9 cellular contexts compared by ENCODE assay signal in the genomic region with DNA sequence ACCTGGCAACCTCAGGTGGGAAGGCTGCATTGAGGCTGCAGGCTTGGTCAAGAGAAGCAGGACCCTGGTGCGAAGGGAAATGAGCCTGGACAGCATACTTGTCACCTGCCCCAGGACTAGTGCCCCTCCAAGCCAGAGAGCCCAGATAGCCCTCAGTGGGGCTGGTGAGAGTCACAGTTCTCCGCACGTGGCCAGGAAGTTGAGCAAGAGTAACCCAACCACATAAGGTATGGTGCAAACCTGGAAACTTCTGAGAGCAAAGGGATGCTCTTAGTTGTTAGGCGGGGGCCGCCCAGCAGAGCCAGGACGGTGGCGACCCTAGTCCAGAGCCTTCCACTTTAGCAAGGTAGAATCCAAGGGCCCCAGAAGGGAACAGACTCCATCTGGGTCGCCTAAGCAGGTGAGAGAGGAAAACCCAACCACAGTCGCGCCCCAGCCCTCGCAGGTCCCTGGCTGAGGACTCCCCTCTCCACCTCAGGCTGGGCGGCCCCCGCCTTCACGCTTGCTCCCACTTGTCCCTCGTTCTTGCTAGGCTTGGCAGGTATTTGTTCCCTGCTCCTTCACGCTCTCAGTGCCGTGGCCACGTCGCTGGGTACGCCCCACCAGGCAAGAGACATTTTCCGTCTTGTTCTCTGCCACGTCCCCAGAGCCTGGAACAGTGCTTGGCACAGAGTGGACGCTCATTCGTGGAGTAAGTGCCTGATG. TPM values are rescaled to one million over a fixed set of nuclear protein-coding genes. Genes with fewer than 3 reads are reported as not detected.
DNase-seq lines count a peak whose midpoint lies in the region; ATAC-seq and TF ChIP-seq lines count a peak whose summit lies in the region.
"Had no signal": no experiment of that assay in that cellular context is flagged by ENCODE, and none has a peak within 500 bp of the region (broad histone marks: within the 10 kb centered on the region; RNA-seq: fewer than 3 reads in every experiment).

No MANE protein-coding gene starts in this region.

- ATAC-seq in activated naive CD8-positive, alpha-beta T cell treated with anti-CD3 and anti-CD28 coated beads, Interleukin-2, amount 50 U/mL, for 24 hours: no peak
- no peak for ATAC-seq in central memory CD8-positive, alpha-beta T cell (replicated peaks; ENCODE audit: extremely low read depth, poor library complexity, severe bottlenecking)
- ATAC-seq in GM19455 (IDR thresholded peaks at IDR 0.05; ENCODE audit: unreplicated experiment): no peak

- H3K4me1 ChIP-seq in mucosa of rectum (ENCODE audit: control insufficient read depth in 2 of 2, insufficient read depth in 2 of 2, low read length in 2 of 2): peaks cover 28 to 34% of the 10 kb centered on the region in 2 donors

- no peak for DNase-seq in activated naive CD8-positive, alpha-beta T cell treated with anti-CD3 and anti-CD28 coated beads, Interleukin-2, amount 50 U/mL, for 24 hours
- DNase-seq in central memory CD8-positive, alpha-beta T cell (ENCODE audit: low spot score in 2 of 2): no peak
- peak; percentile 71 for DNase-seq in type B pancreatic cell (ENCODE audit: extremely low spot score, unreplicated experiment)
- no peak for DNase-seq in middle frontal gyrus (ENCODE audit: extremely low spot score, low spot score)
- DNase-seq in MV-4-11 (lab: John Stamatoyannopoulos, UW): no peak

- H3K36me3 Mint-ChIP-seq in activated naive CD8-positive, alpha-beta T cell: no peaks in the 10 kb centered on the region
- peaks cover 5% of the 10 kb centered on the region for H3K36me3 Mint-ChIP-seq in activated naive CD8-positive, alpha-beta T cell treated with anti-CD3 and anti-CD28 coated beads, Interleukin-2, amount 50 U/mL, for 24 hours (ENCODE audit: low read depth)
- H3K36me3 Mint-ChIP-seq in central memory CD8-positive, alpha-beta T cell (ENCODE audit: insufficient read depth): peaks cover 22% of the 10 kb centered on the region
- peaks cover 6% of the 10 kb centered on the region for H3K36me3 Mint-ChIP-seq in type B pancreatic cell

- no peaks in the 10 kb centered on the region for H3K27me3 Mint-ChIP-seq in activated naive CD8-positive, alpha-beta T cell
- no peaks in the 10 kb centered on the region for H3K27me3 Mint-ChIP-seq in activated naive CD8-positive, alpha-beta T cell treated with anti-CD3 and anti-CD28 coated beads, Interleukin-2, amount 50 U/mL, for 24 hours
- H3K27me3 Mint-ChIP-seq in central memory CD8-positive, alpha-beta T cell: no peaks in the 10 kb centered on the region
- no peaks in the 10 kb centered on the region for H3K27me3 Mint-ChIP-seq in type B pancreatic cell

- H3K4me3 Mint-ChIP-seq in activated naive CD8-positive, alpha-beta T cell: peak overlapping the region; percentile 99
- no peak overlapping the region for H3K4me3 Mint-ChIP-seq in activated naive CD8-positive, alpha-beta T cell treated with anti-CD3 and anti-CD28 coated beads, Interleukin-2, amount 50 U/mL, for 24 hours
- peak overlapping the region; percentile 100 for H3K4me3 Mint-ChIP-seq in central memory CD8-positive, alpha-beta T cell
- peak overlapping the region; percentile 98 for H3K4me3 Mint-ChIP-seq in type B pancreatic cell

- H3K27ac Mint-ChIP-seq in activated naive CD8-positive, alpha-beta T cell: peak overlapping the region; percentile 90
- H3K27ac Mint-ChIP-seq in activated naive CD8-positive, alpha-beta T cell treated with anti-CD3 and anti-CD28 coated beads, Interleukin-2, amount 50 U/mL, for 24 hours: no peak overlapping the region
- peak overlapping the region; percentile 99 for H3K27ac Mint-ChIP-seq in central memory CD8-positive, alpha-beta T cell (ENCODE audit: low read depth)
- H3K27ac Mint-ChIP-seq in type B pancreatic cell: peak overlapping the region; percentile 98

- H3K9ac ChIP-seq in mucosa of rectum (ENCODE audit: low read depth in 1 of 2, low read length in 2 of 2): peak overlapping the region; percentile 68 to 82

- H3K27me3 ChIP-seq in mucosa of rectum (ENCODE audit: control insufficient read depth in 2 of 2, insufficient read depth in 2 of 2, low read length in 2 of 2): no peaks in the 10 kb centered on the region
- H3K27me3 ChIP-seq: SJSA1 had no signal

- H3K4me3 ChIP-seq in mucosa of rectum (ENCODE audit: low read length in 2 of 2): peak overlapping the region in 1 of 2 donors; percentile 72

- TF ChIP-seq CTCF in type B pancreatic cell (conservative IDR thresholded peaks at IDR 0.05): no peak

- H3K27ac ChIP-seq in mucosa of rectum (ENCODE audit: low read depth in 2 of 2, low read length in 2 of 2): peak overlapping the region; percentile 16 to 35
- H3K27ac ChIP-seq: SJSA1 had no signal

- no peaks in the 10 kb centered on the region for H3K9me3 ChIP-seq in mucosa of rectum (ENCODE audit: control insufficient read depth in 2 of 2, low read length in 2 of 2)
- H3K9me3 ChIP-seq: SJSA1 had no signal

- H3K36me3 ChIP-seq in mucosa of rectum (ENCODE audit: control insufficient read depth in 2 of 2, insufficient read depth in 2 of 2, low read length in 2 of 2): peaks cover 0 to 10% of the 10 kb centered on the region in 2 donors

- H3K9me3 Mint-ChIP-seq in activated naive CD8-positive, alpha-beta T cell (ENCODE audit: low read depth): no peaks in the 10 kb centered on the region
- no peaks in the 10 kb centered on the region for H3K9me3 Mint-ChIP-seq in activated naive CD8-positive, alpha-beta T cell treated with anti-CD3 and anti-CD28 coated beads, Interleukin-2, amount 50 U/mL, for 24 hours
- no peaks in the 10 kb centered on the region for H3K9me3 Mint-ChIP-seq in central memory CD8-positive, alpha-beta T cell
- no peaks in the 10 kb centered on the region for H3K9me3 Mint-ChIP-seq in type B pancreatic cell

- H3K4me1 Mint-ChIP-seq in activated naive CD8-positive, alpha-beta T cell (ENCODE audit: low read depth): peaks cover 33% of the 10 kb centered on the region
- H3K4me1 Mint-ChIP-seq in activated naive CD8-positive, alpha-beta T cell treated with anti-CD3 and anti-CD28 coated beads, Interleukin-2, amount 50 U/mL, for 24 hours: peaks cover 32% of the 10 kb centered on the region
- peaks cover 34% of the 10 kb centered on the region for H3K4me1 Mint-ChIP-seq in central memory CD8-positive, alpha-beta T cell
- peaks cover 12% of the 10 kb centered on the region for H3K4me1 Mint-ChIP-seq in type B pancreatic cell (ENCODE audit: unreplicated experiment)

RNA-seq across cellular contexts. Expression of a gene that starts 1.1 kb away (rescaled TPM):
- total RNA-seq in type B pancreatic cell (ENCODE audit: low replicate concordance): 25.6 and 37.2 TPM in 2 replicates

RNA-seq across cellular contexts. Expression of a gene that starts 19.1 kb away (rescaled TPM):
- 19.3 and 43.3 TPM in 2 replicates for total RNA-seq in type B pancreatic cell (ENCODE audit: low replicate concordance)
- total RNA-seq: SJSA1 had no signal

RNA-seq across cellular contexts. Expression of a gene that starts 36.0 kb away (rescaled TPM):
- 2.9 and 5.9 TPM in 2 replicates for total RNA-seq in type B pancreatic cell (ENCODE audit: low replicate concordance)
- total RNA-seq: SJSA1 had no signal

RNA-seq across cellular contexts. Expression of a gene that starts 49.3 kb away (rescaled TPM):
- total RNA-seq in type B pancreatic cell (ENCODE audit: low replicate concordance): 156 and 401 TPM in 2 replicates
